In genomic region chr16:17404903-17405691, GRCh38 we compare ENCODE assay signal across 11 cellular contexts.
DNase-seq lines count a peak whose midpoint lies in the region; TF ChIP-seq lines count a peak whose summit lies in the region.
"Had no signal": no experiment of that assay in that cellular context is flagged by ENCODE, and none has a peak within 500 bp of the region (broad histone marks: within the 10 kb centered on the region; RNA-seq: fewer than 3 reads in every experiment).

No MANE protein-coding gene starts in this region.

- no peak for TF ChIP-seq CTCF in A673 (conservative IDR thresholded peaks at IDR 0.05; ENCODE audit: low read depth, low read length)

- POLR2A ChIA-PET in A673 (lab: Charles Lee; ENCODE audit: low non-redundant PET), result no interaction called here

- intact Hi-C loops in A673 (cut with micrococcal nuclease; ENCODE audit: unreplicated experiment), result no loop called here

- DNase-seq in NCI-H510A treated with DMSO at 0.1 percent for 48 hours (lab: John Stamatoyannopoulos, UW) (peak; percentile 28), NCI-H510A (lab: John Stamatoyannopoulos, UW) (no peak), middle frontal gyrus (ENCODE audit: extremely low spot score, low spot score) (peak; percentile 84), ureter (ENCODE audit: low spot score) (peak; percentile 67), T-helper 2 cell (no peak), A673 (ENCODE audit: low spot score) (no peak)
- DNase-seq in activated T-cell treated with anti-CD3 and anti-CD28 coated beads, Interleukin-2, amount 50 U/mL, for 1 hour, result no peak
- DNase-seq: T-cell had no signal

- H3K36me3 ChIP-seq in ectodermal cell (ENCODE audit: control insufficient read depth, insufficient read depth, low read length) (no peaks in the 10 kb centered on the region), A673 (ENCODE audit: insufficient read depth, low read length, poor library complexity, severe bottlenecking) (no peaks in the 10 kb centered on the region)

- BruUV-seq in A673 (replicated peaks; lab: Mats Ljungman, UMichigan), result no TSS peak

- H3K4me3 ChIP-seq in ectodermal cell (ENCODE audit: insufficient read depth, low read depth, low read length), result no peak overlapping the region
- no peak overlapping the region for H3K4me3 ChIP-seq in A673 (ENCODE audit: low read depth, low read length, poor library complexity, severe bottlenecking)

- H3K9me3 ChIP-seq in ectodermal cell (ENCODE audit: control insufficient read depth, low read length) (no peaks in the 10 kb centered on the region), A673 (ENCODE audit: low read depth, low read length, poor library complexity, severe bottlenecking) (no peaks in the 10 kb centered on the region)

- H3K27ac ChIP-seq in ectodermal cell (ENCODE audit: insufficient read depth, low read depth, low read length, poor library complexity, severe bottlenecking) (peak overlapping the region; percentile 27), A673 (ENCODE audit: low read depth, low read length, poor library complexity, severe bottlenecking) (no peak overlapping the region)
- H3K27ac ChIP-seq: HL-60, parathyroid adenoma had no signal

- H3K27me3 ChIP-seq in ectodermal cell (ENCODE audit: control insufficient read depth, insufficient read depth, low read length, poor library complexity, severe bottlenecking) (no peaks in the 10 kb centered on the region), A673 (replicated peaks; ENCODE audit: insufficient read depth, low read depth, low read length, poor library complexity) (no peaks in the 10 kb centered on the region)

- H3K4me1 ChIP-seq in ectodermal cell (ENCODE audit: control insufficient read depth, insufficient read depth, low read length) (peaks cover 5% of the 10 kb centered on the region), A673 (ENCODE audit: insufficient read depth, low read length, poor library complexity, severe bottlenecking) (no peaks in the 10 kb centered on the region)
- H3K4me1 ChIP-seq: parathyroid adenoma had no signal

- CTCF ChIA-PET in A673 (lab: Charles Lee), result no interaction called here

- WGBS in ectodermal cell, 2 experiments, result 85 to 86% methylated on average over 24 of the region's 24 CpGs

Comparison
In these comparisons a context has a peak if more than half of its experiments do, and no peak if none do; other contexts are left out.
1. DNase-seq: peak in NCI-H510A treated with DMSO at 0.1 percent for 48 hours (single experiment), middle frontal gyrus (single experiment) and ureter (single experiment); none in NCI-H510A (single experiment), T-helper 2 cell (0 of 5), A673 (single experiment) and activated T-cell treated with anti-CD3 and anti-CD28 coated beads, Interleukin-2, amount 50 U/mL, for 1 hour (single experiment).